In the genomic region with DNA sequence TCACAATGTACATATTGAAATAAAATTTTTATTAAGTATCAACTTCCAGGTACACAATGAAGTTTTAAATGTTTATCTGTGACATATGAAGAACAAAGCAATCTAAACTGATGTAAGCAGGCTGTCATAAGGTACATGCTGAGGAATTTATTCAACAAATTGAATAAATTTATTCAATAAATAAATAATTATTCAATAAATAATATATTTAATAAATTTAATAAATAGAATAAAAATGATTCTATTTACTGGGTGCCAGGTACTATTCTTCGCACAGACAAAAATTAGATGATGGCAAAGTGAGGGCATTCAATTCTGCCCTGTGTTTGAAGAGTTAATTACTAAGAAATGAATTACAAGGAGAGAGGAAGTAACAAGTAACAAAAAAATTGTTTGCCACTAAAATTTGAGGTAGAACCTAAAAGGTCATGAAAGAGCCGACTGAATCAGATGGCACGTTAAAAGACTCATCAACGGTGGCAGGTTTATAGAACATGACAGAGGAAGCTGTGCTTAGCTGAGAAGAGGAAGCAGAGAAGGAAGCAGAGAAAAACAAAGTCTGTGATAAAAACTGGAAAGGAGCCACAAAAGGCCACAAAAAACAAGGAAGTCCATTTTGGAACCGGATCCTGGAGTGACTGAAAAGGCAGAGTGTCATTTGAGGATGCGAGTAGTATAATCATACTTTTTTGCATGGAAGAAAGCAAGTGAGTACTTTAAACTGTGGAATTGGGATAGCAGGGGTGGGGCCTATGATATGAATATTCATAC, we compare ENCODE assay signal across 9 cellular contexts. TPM values are rescaled to one million over a fixed set of nuclear protein-coding genes. Genes with fewer than 3 reads are reported as not detected.
A peak's percentile ranks its signal among the peaks of the same experiment; 100 is the strongest.
DNase-seq lines count a peak whose midpoint lies in the region; ATAC-seq and TF ChIP-seq lines count a peak whose summit lies in the region.
"Had no signal": no experiment of that assay in that cellular context is flagged by ENCODE, and none has a peak within 500 bp of the region (broad histone marks: within the 10 kb centered on the region; RNA-seq: fewer than 3 reads in every experiment).

No MANE protein-coding gene starts in this region.

- TF ChIP-seq CTCF in endothelial cell (IDR thresholded peaks at IDR 0.05; ENCODE audit: unreplicated experiment): no peak

- no peaks in the 10 kb centered on the region for H3K27me3 Mint-ChIP-seq in activated T-cell treated with anti-CD3 and anti-CD28 coated beads, Interleukin-2, amount 50 U/mL, for 72 hours (ENCODE audit: low read depth)
- H3K27me3 Mint-ChIP-seq in endothelial cell (ENCODE audit: unreplicated experiment): peaks cover 7% of the 10 kb centered on the region
- H3K27me3 Mint-ChIP-seq in stimulated activated memory B cell treated with anti-CD40 and anti-IgM and Interleukin-4, amounts not matched to agents 10 μg/mL and 1 μg/mL and 100 μg/mL, for 72 hours: no peaks in the 10 kb centered on the region

- H3K9me3 Mint-ChIP-seq in activated T-cell treated with anti-CD3 and anti-CD28 coated beads, Interleukin-2, amount 50 U/mL, for 72 hours: no peaks in the 10 kb centered on the region
- H3K9me3 Mint-ChIP-seq in endothelial cell (ENCODE audit: unreplicated experiment): no peaks in the 10 kb centered on the region
- H3K9me3 Mint-ChIP-seq in stimulated activated memory B cell treated with anti-CD40 and anti-IgM and Interleukin-4, amounts not matched to agents 10 μg/mL and 1 μg/mL and 100 μg/mL, for 72 hours: no peaks in the 10 kb centered on the region

- ATAC-seq in activated T-cell treated with anti-CD3 and anti-CD28 coated beads, Interleukin-2, amount 50 U/mL, for 72 hours (replicated peaks in 1 of 2): no peak
- ATAC-seq in stimulated activated memory B cell treated with anti-CD40 and anti-IgM and Interleukin-4, amounts not matched to agents 10 μg/mL and 1 μg/mL and 100 μg/mL, for 72 hours: peak; percentile 51
- ATAC-seq in HG03565 (IDR thresholded peaks at IDR 0.05; ENCODE audit: unreplicated experiment): no peak
- no peak for ATAC-seq in HG03108 (IDR thresholded peaks at IDR 0.05; ENCODE audit: unreplicated experiment)

- H3K4me3 Mint-ChIP-seq in activated T-cell treated with anti-CD3 and anti-CD28 coated beads, Interleukin-2, amount 50 U/mL, for 72 hours: peak overlapping the region; percentile 20 to 95
- peak overlapping the region; percentile 65 for H3K4me3 Mint-ChIP-seq in endothelial cell (ENCODE audit: unreplicated experiment)
- peak overlapping the region; percentile 52 for H3K4me3 Mint-ChIP-seq in stimulated activated memory B cell treated with anti-CD40 and anti-IgM and Interleukin-4, amounts not matched to agents 10 μg/mL and 1 μg/mL and 100 μg/mL, for 72 hours

- H3K36me3 Mint-ChIP-seq in activated T-cell treated with anti-CD3 and anti-CD28 coated beads, Interleukin-2, amount 50 U/mL, for 72 hours (ENCODE audit: insufficient read depth in 2 of 2): peaks cover 1 to 10% of the 10 kb centered on the region in 2 donors
- H3K36me3 Mint-ChIP-seq in endothelial cell (ENCODE audit: low read depth, unreplicated experiment): peaks cover 13% of the 10 kb centered on the region
- peaks cover 8% of the 10 kb centered on the region for H3K36me3 Mint-ChIP-seq in stimulated activated memory B cell treated with anti-CD40 and anti-IgM and Interleukin-4, amounts not matched to agents 10 μg/mL and 1 μg/mL and 100 μg/mL, for 72 hours

- DNase-seq in activated T-cell treated with anti-CD3 and anti-CD28 coated beads, Interleukin-2, amount 50 U/mL, for 72 hours: no peak
- no peak for DNase-seq in activated T-cell treated with anti-CD3 and anti-CD28 coated beads, Interleukin-2, amount 50 U/mL, for 48 hours
- peak; percentile 89 for DNase-seq in OCI-M1 (lab: John Stamatoyannopoulos, UW)
- DNase-seq in endothelial cell (ENCODE audit: low spot score): no peak
- no peak for DNase-seq in iPS-NIHi11 (ENCODE audit: low spot score)
- DNase-seq: HCEC 1CT had no signal

- peaks cover 43% of the 10 kb centered on the region for H3K4me1 Mint-ChIP-seq in activated T-cell treated with anti-CD3 and anti-CD28 coated beads, Interleukin-2, amount 50 U/mL, for 72 hours (ENCODE audit: low read depth)
- H3K4me1 Mint-ChIP-seq in endothelial cell (ENCODE audit: unreplicated experiment): peaks cover 39% of the 10 kb centered on the region
- H3K4me1 Mint-ChIP-seq in stimulated activated memory B cell treated with anti-CD40 and anti-IgM and Interleukin-4, amounts not matched to agents 10 μg/mL and 1 μg/mL and 100 μg/mL, for 72 hours: peaks cover 49% of the 10 kb centered on the region

- peak overlapping the region; percentile 99 for H3K27ac Mint-ChIP-seq in activated T-cell treated with anti-CD3 and anti-CD28 coated beads, Interleukin-2, amount 50 U/mL, for 72 hours
- H3K27ac Mint-ChIP-seq in endothelial cell (ENCODE audit: unreplicated experiment): peak overlapping the region; percentile 86
- H3K27ac Mint-ChIP-seq in stimulated activated memory B cell treated with anti-CD40 and anti-IgM and Interleukin-4, amounts not matched to agents 10 μg/mL and 1 μg/mL and 100 μg/mL, for 72 hours: peak overlapping the region; percentile 99

RNA-seq across cellular contexts. Expression of a gene that starts 2.2 kb away (rescaled TPM):
- total RNA-seq in activated T-cell treated with anti-CD3 and anti-CD28 coated beads, Interleukin-2, amount 50 U/mL, for 72 hours: 10 to 100 TPM; 46.1 to 46.2 TPM
- total RNA-seq in endothelial cell (ENCODE audit: unreplicated experiment): 37.7 TPM
